ENCODE assay signal across 16 cellular contexts in genomic region chr6:145878591-145879295, GRCh38.
DNase-seq lines count a peak whose midpoint lies in the region; FAIRE-seq and TF ChIP-seq lines count a peak whose summit lies in the region.
"Had no signal": no experiment of that assay in that cellular context is flagged by ENCODE, and none has a peak within 500 bp of the region (broad histone marks: within the 10 kb centered on the region; RNA-seq: fewer than 3 reads in every experiment).

No MANE protein-coding gene starts in this region.

- H3K9me3 ChIP-seq in astrocyte (ENCODE audit: insufficient read depth, low read depth, low read length) (no peaks in the 10 kb centered on the region), fibroblast of lung (ENCODE audit: control insufficient read depth, insufficient read depth, low read depth, low read length) (no peaks in the 10 kb centered on the region)
- H3K9me3 ChIP-seq: BE2C had no signal

- H3K36me3 ChIP-seq in astrocyte (ENCODE audit: insufficient read depth, low read length): no peaks in the 10 kb centered on the region
- H3K36me3 ChIP-seq in fibroblast of lung (ENCODE audit: control insufficient read depth, insufficient read depth, low read length): no peaks in the 10 kb centered on the region
- H3K36me3 ChIP-seq: BE2C had no signal

- H3K27ac Mint-ChIP-seq in astrocyte (ENCODE audit: unreplicated experiment): no peak overlapping the region
- H3K27ac Mint-ChIP-seq: CD8-positive, alpha-beta T cell had no signal

- H3K36me3 Mint-ChIP-seq in astrocyte (ENCODE audit: low read depth, unreplicated experiment): peaks cover 14% of the 10 kb centered on the region

- no peaks in the 10 kb centered on the region for H3K4me1 Mint-ChIP-seq in astrocyte (ENCODE audit: low read depth, unreplicated experiment)

- H4K20me1 ChIP-seq in astrocyte (ENCODE audit: insufficient read depth, low read length) (no peaks in the 10 kb centered on the region), fibroblast of lung (ENCODE audit: control insufficient read depth, extremely low read depth, insufficient read depth, low read length) (no peaks in the 10 kb centered on the region)

- no peak overlapping the region for H3K4me3 Mint-ChIP-seq in astrocyte (ENCODE audit: unreplicated experiment)
- H3K4me3 Mint-ChIP-seq: CD8-positive, alpha-beta T cell had no signal

- H3K79me2 ChIP-seq in astrocyte (ENCODE audit: insufficient read depth, low read length): no peaks in the 10 kb centered on the region
- no peaks in the 10 kb centered on the region for H3K79me2 ChIP-seq in fibroblast of lung (ENCODE audit: control insufficient read depth, insufficient read depth, low read length)

- peaks cover 2% of the 10 kb centered on the region for H3K9me3 Mint-ChIP-seq in astrocyte (ENCODE audit: unreplicated experiment)

- H3K9ac ChIP-seq in astrocyte (ENCODE audit: low read length) (no peak overlapping the region), fibroblast of lung (ENCODE audit: insufficient read depth, low read length) (no peak overlapping the region)

- H3K4me1 ChIP-seq in astrocyte (ENCODE audit: insufficient read depth, low read length): no peaks in the 10 kb centered on the region
- H3K4me1 ChIP-seq in fibroblast of lung (ENCODE audit: control insufficient read depth, extremely low read depth, insufficient read depth, low read length): peaks cover 2% of the 10 kb centered on the region

- H3K27me3 ChIP-seq in astrocyte (ENCODE audit: insufficient read depth, low read length): no peaks in the 10 kb centered on the region
- no peaks in the 10 kb centered on the region for H3K27me3 ChIP-seq in fibroblast of lung (ENCODE audit: control insufficient read depth, insufficient read depth, low read length)
- H3K27me3 ChIP-seq: BE2C had no signal

- no peaks in the 10 kb centered on the region for H3K27me3 Mint-ChIP-seq in astrocyte (ENCODE audit: low read depth, unreplicated experiment)

- H2AFZ ChIP-seq in astrocyte (ENCODE audit: low read depth, low read length) (no peak overlapping the region), fibroblast of lung (ENCODE audit: low read length) (no peak overlapping the region)
- H2AFZ ChIP-seq: PC-9 had no signal

- H3K4me2 ChIP-seq in astrocyte (ENCODE audit: low read length) (no peak overlapping the region), fibroblast of lung (ENCODE audit: extremely low read depth, insufficient read depth, low read length) (peak overlapping the region; percentile 30)
- H3K4me2 ChIP-seq: PC-9 had no signal

- H3K4me3 ChIP-seq in astrocyte (ENCODE audit: insufficient read depth, low read depth, low read length): no peak overlapping the region
- no peak overlapping the region for H3K4me3 ChIP-seq in fibroblast of lung (replicated peaks in 1 of 4; ENCODE audit: control extremely low read depth in 1 of 4, insufficient read depth in 1 of 4, low read depth in 3 of 4, low read length in 4 of 4)
- H3K4me3 ChIP-seq: PC-9 had no signal

- FAIRE-seq in astrocyte (lab: Jason Lieb, UNC) (no peak), HTR-8/SVneo (lab: Jason Lieb, UNC) (no peak)
- FAIRE-seq: H1 had no signal

- DNase-seq in EH (ENCODE audit: low read depth) (peak; percentile 78), astrocyte (ENCODE audit: low read depth) (peak; percentile 52), fibroblast of lung (ENCODE audit: low read depth in 2 of 2) (peak in 1 of 2 donors; percentile 54), stromal cell of bone marrow (ENCODE audit: low read depth) (peak; percentile 47), NCI-H226 (no peak), HTR-8/SVneo (ENCODE audit: insufficient read length, low spot score) (no peak), DMS53 (lab: John Stamatoyannopoulos, UW) (no peak)
- DNase-seq in activated CD4-positive, CD25-positive, alpha-beta regulatory T cell (lab: John Stamatoyannopoulos, UW): no peak
- DNase-seq: BE2C; CD8-positive, alpha-beta T cell; Kasumi-1; NCI-H1417 treated with DMSO at 0.1 percent for 48 hours; NCI-H2081; NCI-H524 treated with DMSO at 0.1 percent for 48 hours; PC-9 had no signal

- TF ChIP-seq CTCF in astrocyte (IDR thresholded peaks at IDR 0.05; ENCODE audit: insufficient read depth, low read depth, low read length): no peak
- TF ChIP-seq CTCF in fibroblast of lung (conservative IDR thresholded peaks at IDR 0.05 in 1 of 2, IDR thresholded peaks at IDR 0.05 in 1 of 2; ENCODE audit: low read depth in 1 of 2, low read length in 2 of 2): no peak

- H3K27ac ChIP-seq in astrocyte (ENCODE audit: low read depth, low read length): no peak overlapping the region
- no peak overlapping the region for H3K27ac ChIP-seq in fibroblast of lung (ENCODE audit: insufficient read depth, low read length)
- H3K27ac ChIP-seq: PC-9 had no signal

Comparison
In these comparisons a context has a peak if more than half of its experiments do, and no peak if none do; other contexts are left out.
1. DNase-seq: peak in EH (single experiment), astrocyte (single experiment) and stromal cell of bone marrow (single experiment); none in NCI-H226 (single experiment), HTR-8/SVneo (single experiment), activated CD4-positive, CD25-positive, alpha-beta regulatory T cell (0 of 4) and DMS53 (single experiment).